8 cellular contexts compared by ENCODE assay signal in genomic region chr12:49368240-49368600, GRCh38. TPM values are rescaled to one million over a fixed set of nuclear protein-coding genes. Genes with fewer than 3 reads are reported as not detected.
DNase-seq lines count a peak whose midpoint lies in the region; ATAC-seq, FAIRE-seq and TF ChIP-seq lines count a peak whose summit lies in the region.

No MANE protein-coding gene starts in this region.

- DNase-seq in G401 (ENCODE audit: low spot score) (peak; percentile 55), endodermal cell (no peak), small intestine (no peak)

- 30 to 32% methylated on average over 3 of the region's 3 CpGs for WGBS in endodermal cell (ENCODE audit: insufficient coverage in 1 of 2, insufficient read length in 1 of 2), 2 experiments
- WGBS in small intestine, 3 donors = 16 to 27% (median 22%) methylated on average over 3 of the region's 3 CpGs

- H3K27me3 Mint-ChIP-seq in endodermal cell (ENCODE audit: insufficient read depth) = peaks cover 16% of the 10 kb centered on the region

- no peak overlapping the region for H2AFZ ChIP-seq in OCI-LY3 (ENCODE audit: low read depth, low read length)
- peak overlapping the region; percentile 97 for H2AFZ ChIP-seq in parathyroid adenoma

- H3K4me3 ChIP-seq in OCI-LY3 (ENCODE audit: low read length) (peak overlapping the region; percentile 87), endodermal cell (ENCODE audit: low read length) (peak overlapping the region; percentile 93), parathyroid adenoma (ENCODE audit: low read depth, low read length) (peak overlapping the region; percentile 96), small intestine (ENCODE audit: low read depth in 1 of 2, low read length in 2 of 2) (peak overlapping the region in 1 of 2 donors; percentile 83)

- no peaks in the 10 kb centered on the region for H3K27me3 ChIP-seq in OCI-LY3 (ENCODE audit: low read depth, low read length)
- H3K27me3 ChIP-seq in endodermal cell (ENCODE audit: control insufficient read depth, insufficient read depth, low read length, poor library complexity, severe bottlenecking) = no peaks in the 10 kb centered on the region
- no peaks in the 10 kb centered on the region for H3K27me3 ChIP-seq in parathyroid adenoma (ENCODE audit: control insufficient read depth, insufficient read depth, low read length)
- H3K27me3 ChIP-seq in small intestine (ENCODE audit: control insufficient read depth in 2 of 2, insufficient read depth in 2 of 2, low read length in 2 of 2) = no peaks in the 10 kb centered on the region

- peak overlapping the region; percentile 8; the same call in 1 of the 2 replicates for H3K27ac ChIP-seq in OCI-LY3 (ENCODE audit: low read length)
- H3K27ac ChIP-seq in endodermal cell (ENCODE audit: low read depth, low read length) = no peak overlapping the region
- peak overlapping the region; percentile 79 for H3K27ac ChIP-seq in parathyroid adenoma
- H3K27ac ChIP-seq in small intestine (ENCODE audit: low read depth in 1 of 2, low read length in 1 of 2) = no peak overlapping the region

- TF ChIP-seq CTCF in OCI-LY3 (IDR thresholded peaks at IDR 0.05; ENCODE audit: low read depth, low read length) = no peak
- TF ChIP-seq CTCF in endodermal cell (conservative IDR thresholded peaks at IDR 0.05) = no peak
- no peak for TF ChIP-seq CTCF in parathyroid adenoma (IDR thresholded peaks at IDR 0.05)

- H3K27ac Mint-ChIP-seq in endodermal cell = peak overlapping the region; percentile 85

- H3K9me3 ChIP-seq in OCI-LY3 (ENCODE audit: insufficient read depth, low read length) (no peaks in the 10 kb centered on the region), endodermal cell (ENCODE audit: control insufficient read depth, low read length) (no peaks in the 10 kb centered on the region), parathyroid adenoma (ENCODE audit: control insufficient read depth, low read length) (no peaks in the 10 kb centered on the region), small intestine (ENCODE audit: control insufficient read depth, low read depth) (no peaks in the 10 kb centered on the region)

- H3K36me3 Mint-ChIP-seq in endodermal cell (ENCODE audit: low read depth) = peaks cover 13% of the 10 kb centered on the region

- no peak for ATAC-seq in esophagus mucosa
- no peak for ATAC-seq in GM18867 (IDR thresholded peaks at IDR 0.05; ENCODE audit: unreplicated experiment)
- ATAC-seq in HG02763 (IDR thresholded peaks at IDR 0.05; ENCODE audit: unreplicated experiment) = no peak

- in situ Hi-C loops in G401 (cut with HindIII; ENCODE audit: low sequenced_read_pairs) = loop anchor here (25.0 kb wide), 1 partner anchor 144 kb away; no protein-coding TSS in a partner anchor

- no peaks in the 10 kb centered on the region for H3K9me3 Mint-ChIP-seq in endodermal cell

- peak overlapping the region; percentile 81 for H3K4me3 Mint-ChIP-seq in endodermal cell

- H3K36me3 ChIP-seq in OCI-LY3 (replicated peaks; ENCODE audit: low read depth, low read length) = no peaks in the 10 kb centered on the region
- peaks cover 14% of the 10 kb centered on the region for H3K36me3 ChIP-seq in endodermal cell (ENCODE audit: control insufficient read depth, insufficient read depth, low read length)
- no peaks in the 10 kb centered on the region for H3K36me3 ChIP-seq in parathyroid adenoma (ENCODE audit: control insufficient read depth, insufficient read depth, low read length)
- no peaks in the 10 kb centered on the region for H3K36me3 ChIP-seq in small intestine (ENCODE audit: control insufficient read depth in 2 of 2, insufficient read depth in 2 of 2, low read length in 2 of 2)

- H3K4me2 ChIP-seq in OCI-LY3 (ENCODE audit: low read length) (peak overlapping the region; percentile 91), parathyroid adenoma (ENCODE audit: low read length) (peak overlapping the region; percentile 96)

- H4K20me1 ChIP-seq in OCI-LY3 (ENCODE audit: insufficient read depth, low read length) = peaks cover 22% of the 10 kb centered on the region; the same call in 1 of the 2 replicates

- peaks cover 15% of the 10 kb centered on the region for H3K4me1 Mint-ChIP-seq in endodermal cell

- FAIRE-seq in small intestine (lab: Jason Lieb, UNC) = no peak

- H3K79me2 ChIP-seq in OCI-LY3 (ENCODE audit: low read length) (peaks cover 57% of the 10 kb centered on the region), parathyroid adenoma (no peaks in the 10 kb centered on the region)

- H3K4me1 ChIP-seq in OCI-LY3 (ENCODE audit: low read length) (peaks cover 28% of the 10 kb centered on the region), endodermal cell (ENCODE audit: control insufficient read depth, insufficient read depth, low read length) (peaks cover 6% of the 10 kb centered on the region), parathyroid adenoma (no peaks in the 10 kb centered on the region), small intestine (ENCODE audit: control insufficient read depth in 2 of 2, insufficient read depth in 1 of 2, low read depth in 1 of 2, low read length in 1 of 2) (no peaks in the 10 kb centered on the region)

- peak overlapping the region; percentile 96 for H3K9ac ChIP-seq in OCI-LY3 (ENCODE audit: low read length)
- peak overlapping the region; percentile 91 for H3K9ac ChIP-seq in endodermal cell (ENCODE audit: extremely low read depth, low read length, poor library complexity, severe bottlenecking)
- H3K9ac ChIP-seq in parathyroid adenoma = no peak overlapping the region

RNA-seq across cellular contexts. Expression of gene SPATS2, which starts 1.0 kb away (rescaled TPM):
- 65.1 and 67.0 TPM in 2 replicates for total RNA-seq in G401 (2014; rRNA removed; shearing (Covaris generic))
- total RNA-seq in endodermal cell = 10 to 100 TPM; 50.2 to 64.8 TPM
- polyA plus RNA-seq in endodermal cell (2013, experiment 1 of 2) = 52.3 TPM
- 46.9 TPM for polyA plus RNA-seq in endodermal cell (2013, experiment 2 of 2)
- 10 to 100 TPM; 11.9 to 14.4 (median 14.3) TPM for polyA plus RNA-seq in small intestine
- total RNA-seq in esophagus mucosa = 12.4 TPM

RNA-seq across cellular contexts. Expression of gene DNAJC22, which starts 21.5 kb away (rescaled TPM):
- total RNA-seq in G401 (2014; rRNA removed; shearing (Covaris generic)) = 3.2 and 4.1 TPM in 2 replicates
- total RNA-seq in endodermal cell (1 to 10 TPM; 1.9 to 4.6 TPM), esophagus mucosa (0.16 TPM)
- 1.9 TPM for polyA plus RNA-seq in endodermal cell (2013, experiment 1 of 2)
- polyA plus RNA-seq in endodermal cell (2013, experiment 2 of 2) = 2.2 TPM
- 10 to 100 TPM; 14.9 to 25.3 (median 16.3) TPM for polyA plus RNA-seq in small intestine

RNA-seq across cellular contexts. Expression of gene C1QL4, which starts 31.2 kb away (rescaled TPM):
- total RNA-seq in G401 (2014; rRNA removed; shearing (Covaris generic)) = 9.7 and 16.4 TPM in 2 replicates
- total RNA-seq in endodermal cell (under 1 TPM; 0.20 to 0.38 TPM), esophagus mucosa (not detected)
- 31.0 TPM for polyA plus RNA-seq in endodermal cell (2013, experiment 1 of 2)
- polyA plus RNA-seq in endodermal cell (2013, experiment 2 of 2) = 38.9 TPM
- under 1 TPM in 1 of 3 donors, not detected in 2; 0.07 TPM for polyA plus RNA-seq in small intestine

RNA-seq across cellular contexts. Expression of gene TROAP, which starts 45.2 kb away (rescaled TPM):
- 39.1 and 43.0 TPM in 2 replicates for total RNA-seq in G401 (2014; rRNA removed; shearing (Covaris generic))
- 10 to 100 TPM; 60.5 to 87.4 TPM for total RNA-seq in endodermal cell
- 89.3 TPM for polyA plus RNA-seq in endodermal cell (2013, experiment 1 of 2)
- 86.0 TPM for polyA plus RNA-seq in endodermal cell (2013, experiment 2 of 2)
- polyA plus RNA-seq in small intestine = 10 to 100 TPM in 1 of 3 donors, 1 to 10 TPM in 1, not detected in 1; 1.3 to 29.5 TPM
- total RNA-seq in esophagus mucosa = 23.6 TPM

Comparison
In these comparisons a context has a peak if more than half of its experiments do, and no peak if none do; other contexts are left out.
1. H3K27ac ChIP-seq: peak in OCI-LY3 (single experiment) and parathyroid adenoma (single experiment); none in endodermal cell (single experiment) and small intestine (0 of 2).